Comparison of ENCODE assay signal across 11 cellular contexts in genomic region chr3:40313975-40314860, GRCh38. TPM values are rescaled to one million over a fixed set of nuclear protein-coding genes. Genes with fewer than 3 reads are reported as not detected.
DNase-seq lines count a peak whose midpoint lies in the region; ATAC-seq and TF ChIP-seq lines count a peak whose summit lies in the region.
"Had no signal": no experiment of that assay in that cellular context is flagged by ENCODE, and none has a peak within 500 bp of the region (broad histone marks: within the 10 kb centered on the region; RNA-seq: fewer than 3 reads in every experiment).

No MANE protein-coding gene starts in this region.

- TF ChIP-seq CTCF in CD14-positive monocyte (IDR thresholded peaks at IDR 0.05) (no peak), GM23338 (conservative IDR thresholded peaks at IDR 0.05; ENCODE audit: low read depth in 2 of 2) (no peak), endothelial cell (IDR thresholded peaks at IDR 0.05; ENCODE audit: unreplicated experiment) (no peak), GM13976 (IDR thresholded peaks at IDR 0.05; ENCODE audit: borderline replicate concordance, control extremely low read depth, extremely low read depth, insufficient read depth, missing control alignments) (no peak)

- intact Hi-C loops in CD14-positive monocyte (cut with micrococcal nuclease): loop anchor here (2.0 to 10.0 kb wide), 3 partner anchors 121 to 1651 kb away; partner anchors contain the start of genes RPL14 (in 1 of the 2) and ULK4 (in 1 of the 2)
- intact Hi-C loops in activated T-helper 1 cell treated with anti-CD3 and anti-CD28 coated beads, Interleukin-12 subunit alpha, Interleukin-12 subunit beta, Interleukin-2, Interleukin-4 antibody, amounts not matched to agents 30 ng/mL and 10 ng/mL and 1 ng/mL, durations not matched to agents 14 hours and 24 hours and 36 hours (cut with micrococcal nuclease): no loop called here

- H3K4me1 Mint-ChIP-seq in CD14-positive monocyte: peaks cover 34% of the 10 kb centered on the region
- peaks cover 5% of the 10 kb centered on the region; the same call in 2 of the 3 replicates for H3K4me1 Mint-ChIP-seq in GM23338
- peaks cover 12% of the 10 kb centered on the region for H3K4me1 Mint-ChIP-seq in endothelial cell (ENCODE audit: unreplicated experiment)
- peaks cover 20% of the 10 kb centered on the region for H3K4me1 Mint-ChIP-seq in activated T-helper 1 cell treated with anti-CD3 and anti-CD28 coated beads, Interleukin-12 subunit alpha, Interleukin-12 subunit beta, Interleukin-2, Interleukin-4 antibody, amounts not matched to agents 30 ng/mL and 10 ng/mL and 1 ng/mL, durations not matched to agents 14 hours and 24 hours and 36 hours (ENCODE audit: low read depth)
- H3K4me1 Mint-ChIP-seq: activated T-helper 17 cell treated with anti-CD3 and anti-CD28 coated beads, Interleukin-2, amount 50 U/mL, for 72 hours had no signal

- H3K27ac ChIP-seq in GM23338 (ENCODE audit: low read depth): no peak overlapping the region

- H3K79me2 ChIP-seq in GM23338 (replicated peaks; ENCODE audit: insufficient read depth): peaks cover 15% of the 10 kb centered on the region

- DNase-seq in CD14-positive monocyte (ENCODE audit: low spot score) (peak; percentile 50), GM23338 (ENCODE audit: low spot score) (no peak), dermis blood vessel endothelial cell (peak; percentile 4), mucosa of gallbladder (ENCODE audit: low spot score) (peak; percentile 16), NCI-H1694 (lab: John Stamatoyannopoulos, UW) (no peak), endothelial cell (ENCODE audit: low spot score) (no peak), GM13976 (ENCODE audit: low spot score) (no peak)
- DNase-seq in activated T-helper 1 cell treated with anti-CD3 and anti-CD28 coated beads, Interleukin-12 subunit alpha, Interleukin-12 subunit beta, Interleukin-2, Interleukin-4 antibody, amounts not matched to agents 30 ng/mL and 10 ng/mL and 1 ng/mL, durations not matched to agents 14 hours and 24 hours and 36 hours (ENCODE audit: low spot score): no peak
- DNase-seq: EL; stimulated activated naive CD8-positive, alpha-beta T cell treated with anti-CD3 and anti-CD28 coated beads, Interleukin-15, Interleukin-2, amounts not matched to agents 100 U/mL and 50 U/mL, for 24 hours had no signal

- peak overlapping the region; percentile 85 to 94 (median 92) for H3K27ac Mint-ChIP-seq in CD14-positive monocyte
- H3K27ac Mint-ChIP-seq in GM23338: peak overlapping the region; percentile 23; the same call in 1 of the 2 replicates
- no peak overlapping the region for H3K27ac Mint-ChIP-seq in endothelial cell (ENCODE audit: unreplicated experiment)
- H3K27ac Mint-ChIP-seq in activated T-helper 1 cell treated with anti-CD3 and anti-CD28 coated beads, Interleukin-12 subunit alpha, Interleukin-12 subunit beta, Interleukin-2, Interleukin-4 antibody, amounts not matched to agents 30 ng/mL and 10 ng/mL and 1 ng/mL, durations not matched to agents 14 hours and 24 hours and 36 hours: no peak overlapping the region
- H3K27ac Mint-ChIP-seq: activated T-helper 17 cell treated with anti-CD3 and anti-CD28 coated beads, Interleukin-2, amount 50 U/mL, for 72 hours had no signal

- H3K9me3 Mint-ChIP-seq in CD14-positive monocyte (no peaks in the 10 kb centered on the region), GM23338 (no peaks in the 10 kb centered on the region), endothelial cell (ENCODE audit: unreplicated experiment) (no peaks in the 10 kb centered on the region)
- H3K9me3 Mint-ChIP-seq in activated T-helper 1 cell treated with anti-CD3 and anti-CD28 coated beads, Interleukin-12 subunit alpha, Interleukin-12 subunit beta, Interleukin-2, Interleukin-4 antibody, amounts not matched to agents 30 ng/mL and 10 ng/mL and 1 ng/mL, durations not matched to agents 14 hours and 24 hours and 36 hours: no peaks in the 10 kb centered on the region
- H3K9me3 Mint-ChIP-seq: activated T-helper 17 cell treated with anti-CD3 and anti-CD28 coated beads, Interleukin-2, amount 50 U/mL, for 72 hours had no signal

- H3K27me3 Mint-ChIP-seq in CD14-positive monocyte (ENCODE audit: low read depth in 3 of 3): peaks cover 0 to under 1% (median 0%) of the 10 kb centered on the region in 3 donors
- peaks cover 2% of the 10 kb centered on the region for H3K27me3 Mint-ChIP-seq in GM23338 (ENCODE audit: insufficient read depth, low read depth, poor library complexity)
- H3K27me3 Mint-ChIP-seq in endothelial cell (ENCODE audit: unreplicated experiment): peaks cover 3% of the 10 kb centered on the region
- no peaks in the 10 kb centered on the region for H3K27me3 Mint-ChIP-seq in activated T-helper 1 cell treated with anti-CD3 and anti-CD28 coated beads, Interleukin-12 subunit alpha, Interleukin-12 subunit beta, Interleukin-2, Interleukin-4 antibody, amounts not matched to agents 30 ng/mL and 10 ng/mL and 1 ng/mL, durations not matched to agents 14 hours and 24 hours and 36 hours (ENCODE audit: insufficient read depth)
- H3K27me3 Mint-ChIP-seq: activated T-helper 17 cell treated with anti-CD3 and anti-CD28 coated beads, Interleukin-2, amount 50 U/mL, for 72 hours had no signal

- H3K36me3 Mint-ChIP-seq in CD14-positive monocyte: peaks cover 28 to 29% of the 10 kb centered on the region in 2 donors
- H3K36me3 Mint-ChIP-seq in GM23338 (ENCODE audit: low read depth): peaks cover 36% of the 10 kb centered on the region
- peaks cover 23% of the 10 kb centered on the region for H3K36me3 Mint-ChIP-seq in endothelial cell (ENCODE audit: low read depth, unreplicated experiment)
- peaks cover 34% of the 10 kb centered on the region for H3K36me3 Mint-ChIP-seq in activated T-helper 1 cell treated with anti-CD3 and anti-CD28 coated beads, Interleukin-12 subunit alpha, Interleukin-12 subunit beta, Interleukin-2, Interleukin-4 antibody, amounts not matched to agents 30 ng/mL and 10 ng/mL and 1 ng/mL, durations not matched to agents 14 hours and 24 hours and 36 hours (ENCODE audit: low read depth)

- no peak overlapping the region for H2AFZ ChIP-seq in GM23338

- no peak overlapping the region for H3K4me3 ChIP-seq in GM23338

- no peaks in the 10 kb centered on the region for H3F3A ChIP-seq in GM23338 (replicated peaks; ENCODE audit: low read depth)

- in situ Hi-C loops in GM13976 (cut with MboI; ENCODE audit: low sequenced_read_pairs, unreplicated experiment): no loop called here

- H3K4me2 ChIP-seq in GM23338: no peak overlapping the region

- no peaks in the 10 kb centered on the region for H3K4me1 ChIP-seq in GM23338 (ENCODE audit: insufficient read depth)

- H3K4me3 Mint-ChIP-seq in CD14-positive monocyte (peak overlapping the region in 1 of 2 donors; percentile 55), GM23338 (no peak overlapping the region), endothelial cell (ENCODE audit: unreplicated experiment) (no peak overlapping the region)
- H3K4me3 Mint-ChIP-seq in activated T-helper 1 cell treated with anti-CD3 and anti-CD28 coated beads, Interleukin-12 subunit alpha, Interleukin-12 subunit beta, Interleukin-2, Interleukin-4 antibody, amounts not matched to agents 30 ng/mL and 10 ng/mL and 1 ng/mL, durations not matched to agents 14 hours and 24 hours and 36 hours: no peak overlapping the region
- H3K4me3 Mint-ChIP-seq: activated T-helper 17 cell treated with anti-CD3 and anti-CD28 coated beads, Interleukin-2, amount 50 U/mL, for 72 hours had no signal

- no peaks in the 10 kb centered on the region for H3K9me2 ChIP-seq in GM23338 (ENCODE audit: insufficient read depth)

- peaks cover 15% of the 10 kb centered on the region for H3K36me3 ChIP-seq in GM23338 (ENCODE audit: insufficient read depth)

- no peaks in the 10 kb centered on the region for H3K27me3 ChIP-seq in GM23338 (ENCODE audit: insufficient read depth)

- H4K20me1 ChIP-seq in GM23338 (replicated peaks; ENCODE audit: insufficient read depth): no peaks in the 10 kb centered on the region

- no peak for ATAC-seq in GM23338
- ATAC-seq: activated T-helper 17 cell treated with anti-CD3 and anti-CD28 coated beads, Interleukin-2, amount 50 U/mL, for 72 hours; stimulated activated naive CD8-positive, alpha-beta T cell treated with anti-CD3 and anti-CD28 coated beads, Interleukin-15, Interleukin-2, amounts not matched to agents 100 U/mL and 50 U/mL, for 24 hours had no signal

TF ChIP-seq in GM23338, 12 proteins besides CTCF, POLR2A, EP300 and RAD21 (continues in another document):
- TF ChIP-seq, protein P1, sequence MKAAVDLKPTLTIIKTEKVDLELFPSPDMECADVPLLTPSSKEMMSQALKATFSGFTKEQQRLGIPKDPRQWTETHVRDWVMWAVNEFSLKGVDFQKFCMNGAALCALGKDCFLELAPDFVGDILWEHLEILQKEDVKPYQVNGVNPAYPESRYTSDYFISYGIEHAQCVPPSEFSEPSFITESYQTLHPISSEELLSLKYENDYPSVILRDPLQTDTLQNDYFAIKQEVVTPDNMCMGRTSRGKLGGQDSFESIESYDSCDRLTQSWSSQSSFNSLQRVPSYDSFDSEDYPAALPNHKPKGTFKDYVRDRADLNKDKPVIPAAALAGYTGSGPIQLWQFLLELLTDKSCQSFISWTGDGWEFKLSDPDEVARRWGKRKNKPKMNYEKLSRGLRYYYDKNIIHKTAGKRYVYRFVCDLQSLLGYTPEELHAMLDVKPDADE (IDR thresholded peaks at IDR 0.05): no peak

RNA-seq across cellular contexts. Expression of gene EIF1B, which starts 4.7 kb away (rescaled TPM):
- polyA plus RNA-seq in CD14-positive monocyte: 10 to 100 TPM; 51.8 to 70.8 TPM
- 24.4 and 37.6 TPM in 2 replicates for total RNA-seq in GM23338 (2014; rRNA removed; shearing (Covaris generic))
- polyA plus RNA-seq in GM23338 (2016; fragmentation: Nextera tagmentation; extraction: Ambion mirVana): 205 and 229 TPM in 2 replicates
- total RNA-seq in dermis blood vessel endothelial cell: 19.3 and 19.7 TPM in 2 replicates
- 40.9 TPM for total RNA-seq in mucosa of gallbladder
- 68.8 TPM for total RNA-seq in endothelial cell (ENCODE audit: unreplicated experiment)
- 49.1 and 49.6 TPM in 2 replicates for total RNA-seq in activated T-helper 1 cell treated with anti-CD3 and anti-CD28 coated beads, Interleukin-12 subunit alpha, Interleukin-12 subunit beta, Interleukin-2, Interleukin-4 antibody, amounts not matched to agents 30 ng/mL and 10 ng/mL and 1 ng/mL, durations not matched to agents 14 hours and 24 hours and 36 hours

Comparison
In these comparisons a context has a peak if more than half of its experiments do, and no peak if none do; other contexts are left out.
1. DNase-seq: peak in CD14-positive monocyte (single experiment), dermis blood vessel endothelial cell (single experiment) and mucosa of gallbladder (single experiment); none in GM23338 (single experiment), NCI-H1694 (single experiment), endothelial cell (single experiment), activated T-helper 1 cell treated with anti-CD3 and anti-CD28 coated beads, Interleukin-12 subunit alpha, Interleukin-12 subunit beta, Interleukin-2, Interleukin-4 antibody, amounts not matched to agents 30 ng/mL and 10 ng/mL and 1 ng/mL, durations not matched to agents 14 hours and 24 hours and 36 hours (single experiment) and GM13976 (single experiment).
2. H3K27ac Mint-ChIP-seq: peak in CD14-positive monocyte (7 of 7) and GM23338 (single experiment); none in endothelial cell (single experiment) and activated T-helper 1 cell treated with anti-CD3 and anti-CD28 coated beads, Interleukin-12 subunit alpha, Interleukin-12 subunit beta, Interleukin-2, Interleukin-4 antibody, amounts not matched to agents 30 ng/mL and 10 ng/mL and 1 ng/mL, durations not matched to agents 14 hours and 24 hours and 36 hours (single experiment).